In the genomic region with DNA sequence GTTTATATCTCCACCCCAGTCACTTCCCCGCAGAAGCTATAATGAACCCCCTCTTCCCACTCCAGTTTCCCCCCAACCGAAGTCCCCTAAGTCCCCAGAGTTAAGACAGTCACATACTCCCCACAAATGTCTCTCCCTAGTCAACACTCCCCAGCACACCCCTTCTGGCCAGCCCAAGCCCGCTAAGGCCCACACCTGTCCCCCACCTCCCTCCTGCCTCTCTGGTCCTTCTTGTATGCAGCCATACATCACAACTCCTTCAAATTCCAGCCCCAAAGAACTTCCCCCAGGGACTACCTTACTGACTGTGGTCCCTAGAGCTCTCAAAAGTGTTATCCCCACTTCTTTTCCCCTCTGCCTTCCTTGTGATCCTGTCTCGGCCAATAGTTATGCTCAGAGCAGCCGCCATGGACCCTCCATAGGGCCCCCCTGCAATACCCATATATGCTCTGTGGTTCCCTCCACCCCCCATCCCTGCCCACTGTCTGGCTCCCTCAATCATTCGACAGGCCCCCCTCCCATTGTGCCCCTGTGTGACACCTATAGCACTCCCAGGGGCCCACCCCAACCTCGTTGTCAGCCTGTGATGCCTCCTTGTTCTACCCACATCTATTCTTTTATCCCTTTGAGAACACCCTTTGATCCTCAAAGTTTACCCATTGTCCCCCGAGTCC, we compare ENCODE assay signal across 13 cellular contexts. TPM values are rescaled to one million over a fixed set of nuclear protein-coding genes. Genes with fewer than 3 reads are reported as not detected.
DNase-seq lines count a peak whose midpoint lies in the region; ATAC-seq lines count a peak whose summit lies in the region.
"Had no signal": no experiment of that assay in that cellular context is flagged by ENCODE, and none has a peak within 500 bp of the region (broad histone marks: within the 10 kb centered on the region; RNA-seq: fewer than 3 reads in every experiment).

No MANE protein-coding gene starts in this region.

- no peak overlapping the region for H3K4me3 ChIP-seq in effector memory CD4-positive, alpha-beta T cell (ENCODE audit: insufficient read depth, low read depth, low read length, poor library complexity, severe bottlenecking)
- no peak overlapping the region for H3K4me3 ChIP-seq in skeletal muscle satellite cell (ENCODE audit: low read length)
- H3K4me3 ChIP-seq: SJSA1 had no signal

- intact Hi-C loops in activated naive CD4-positive, alpha-beta T cell treated with anti-CD3 and anti-CD28 coated beads for 36 hours (cut with micrococcal nuclease), result loop anchor here (5.0 to 10.0 kb wide), 2 partner anchors 308 to 969 kb away; partner anchors contain the start of gene STIL

- H3K27ac Mint-ChIP-seq in activated naive CD4-positive, alpha-beta T cell treated with anti-CD3 and anti-CD28 coated beads for 36 hours, result peak overlapping the region; percentile 100
- peak overlapping the region; percentile 9 to 98 for H3K27ac Mint-ChIP-seq in T-cell

- peaks cover 27% of the 10 kb centered on the region for H3K36me3 ChIP-seq in effector memory CD4-positive, alpha-beta T cell (ENCODE audit: control insufficient read depth, insufficient read depth, low read length)
- peaks cover 32% of the 10 kb centered on the region for H3K36me3 ChIP-seq in skeletal muscle satellite cell (ENCODE audit: insufficient read depth, low read length)

- H3K27me3 ChIP-seq in effector memory CD4-positive, alpha-beta T cell (replicated peaks; ENCODE audit: control insufficient read depth, insufficient read depth, low read length, poor library complexity, severe bottlenecking), result no peaks in the 10 kb centered on the region
- H3K27me3 ChIP-seq in skeletal muscle satellite cell (ENCODE audit: control insufficient read depth, insufficient read depth, low read length), result no peaks in the 10 kb centered on the region
- H3K27me3 ChIP-seq: SJSA1 had no signal

- POLR2A ChIA-PET in T-cell (lab: Charles Lee), result no interaction called here

- H3K27me3 Mint-ChIP-seq in activated naive CD4-positive, alpha-beta T cell treated with anti-CD3 and anti-CD28 coated beads for 36 hours (ENCODE audit: low read depth), result no peaks in the 10 kb centered on the region
- no peaks in the 10 kb centered on the region for H3K27me3 Mint-ChIP-seq in T-cell

- no peak for DNase-seq in activated naive CD4-positive, alpha-beta T cell treated with anti-CD3 and anti-CD28 coated beads for 36 hours
- no peak for DNase-seq in activated naive CD4-positive, alpha-beta T cell (lab: John Stamatoyannopoulos, UW)
- no peak for DNase-seq in T-cell
- DNase-seq in effector memory CD4-positive, alpha-beta T cell, result no peak
- no peak for DNase-seq in H4 (ENCODE audit: low spot score)
- no peak for DNase-seq in cerebellum (ENCODE audit: low spot score)
- DNase-seq in dermis blood vessel endothelial cell, result no peak
- DNase-seq: NCI-H1694 treated with DMSO at 0.1 percent for 48 hours, NCI-H774 had no signal

- H3K9me3 Mint-ChIP-seq in activated naive CD4-positive, alpha-beta T cell treated with anti-CD3 and anti-CD28 coated beads for 36 hours, result no peaks in the 10 kb centered on the region
- no peaks in the 10 kb centered on the region for H3K9me3 Mint-ChIP-seq in T-cell

- H3K9me3 ChIP-seq in effector memory CD4-positive, alpha-beta T cell (ENCODE audit: control insufficient read depth, low read length), result no peaks in the 10 kb centered on the region
- no peaks in the 10 kb centered on the region for H3K9me3 ChIP-seq in skeletal muscle satellite cell (replicated peaks; ENCODE audit: low read length)
- H3K9me3 ChIP-seq: SJSA1 had no signal

- H3K4me2 ChIP-seq in skeletal muscle satellite cell (ENCODE audit: low read length), result peak overlapping the region; percentile 91

- H3K36me3 Mint-ChIP-seq in activated naive CD4-positive, alpha-beta T cell treated with anti-CD3 and anti-CD28 coated beads for 36 hours (ENCODE audit: low read depth), result peaks cover 51% of the 10 kb centered on the region
- H3K36me3 Mint-ChIP-seq in T-cell, result peaks cover 22% of the 10 kb centered on the region

- peak overlapping the region; percentile 23 for H3K9ac ChIP-seq in skeletal muscle satellite cell (ENCODE audit: low read depth, low read length)
- H3K9ac ChIP-seq: parathyroid adenoma had no signal

- peaks cover 59% of the 10 kb centered on the region for H3K4me1 Mint-ChIP-seq in activated naive CD4-positive, alpha-beta T cell treated with anti-CD3 and anti-CD28 coated beads for 36 hours (ENCODE audit: low read depth)
- peaks cover 47 to 54% (median 48%) of the 10 kb centered on the region in 3 donors for H3K4me1 Mint-ChIP-seq in T-cell

- H3K4me3 Mint-ChIP-seq in activated naive CD4-positive, alpha-beta T cell treated with anti-CD3 and anti-CD28 coated beads for 36 hours, result peak overlapping the region; percentile 99
- peak overlapping the region; percentile 93 to 100 (median 99) for H3K4me3 Mint-ChIP-seq in T-cell

- ATAC-seq in T-cell (replicated peaks in 1 of 4), result no peak

- CTCF ChIA-PET in activated naive CD4-positive, alpha-beta T cell treated with anti-CD3 and anti-CD28 coated beads for 36 hours (lab: Charles Lee), result interaction anchor here (0.5 kb wide), 1 partner anchor 306 kb away, joined by 4 read pairs; no protein-coding TSS in a partner anchor
- CTCF ChIA-PET in T-cell (lab: Charles Lee), result interaction anchor here (0.5 to 1.6 kb wide), 3 partner anchors 39 to 96 kb away, joined by 3 to 6 read pairs (median 6); partner anchors contain the start of genes LRRC41 (in 1 of the 2) and UQCRH (in 1 of the 2)

- H3K4me1 ChIP-seq in effector memory CD4-positive, alpha-beta T cell (ENCODE audit: control insufficient read depth, insufficient read depth, low read length, poor library complexity, severe bottlenecking), result peaks cover 9% of the 10 kb centered on the region
- H3K4me1 ChIP-seq in skeletal muscle satellite cell (ENCODE audit: control insufficient read depth, insufficient read depth, low read length), result peaks cover 18% of the 10 kb centered on the region
- H3K4me1 ChIP-seq: parathyroid adenoma had no signal

- peak overlapping the region; percentile 9 for H3K27ac ChIP-seq in effector memory CD4-positive, alpha-beta T cell (ENCODE audit: insufficient read depth, low read length, poor library complexity, severe bottlenecking)
- H3K27ac ChIP-seq: parathyroid adenoma, SJSA1 had no signal

RNA-seq across cellular contexts. Expression of gene NSUN4, which starts 2.2 kb away (rescaled TPM):
- 10 to 100 TPM; 33.6 to 37.8 TPM for total RNA-seq in activated naive CD4-positive, alpha-beta T cell treated with anti-CD3 and anti-CD28 coated beads for 36 hours
- total RNA-seq in T-cell (10 to 100 TPM; 24.4 to 29.3 (median 25.0) TPM), cerebellum (12.9 TPM), dermis blood vessel endothelial cell (17.5 and 22.5 TPM in 2 replicates)
- total RNA-seq in skeletal muscle satellite cell (2012; rRNA removed), result 16.2 TPM in 2 replicates
- total RNA-seq in H4 (2014; rRNA removed; shearing (Covaris generic)), result 15.0 and 17.1 TPM in 2 replicates

RNA-seq across cellular contexts. Expression of gene UQCRH, which starts 39.3 kb away (rescaled TPM):
- total RNA-seq in activated naive CD4-positive, alpha-beta T cell treated with anti-CD3 and anti-CD28 coated beads for 36 hours, result 100 to 1,000 TPM; 403 to 409 TPM
- total RNA-seq in T-cell, result 100 to 1,000 TPM in 4 of 5 donors, 10 to 100 TPM in 1; 96.3 to 141 (median 127) TPM
- total RNA-seq in skeletal muscle satellite cell (2012; rRNA removed), result 507 and 552 TPM in 2 replicates
- total RNA-seq in H4 (2014; rRNA removed; shearing (Covaris generic)), result 1,107 and 1,124 TPM in 2 replicates
- 177 TPM for total RNA-seq in cerebellum
- total RNA-seq in dermis blood vessel endothelial cell, result 236 and 706 TPM in 2 replicates

RNA-seq across cellular contexts. Expression of gene LRRC41, which starts 39.4 kb away (rescaled TPM):
- 10 to 100 TPM; 28.0 to 29.8 TPM for total RNA-seq in activated naive CD4-positive, alpha-beta T cell treated with anti-CD3 and anti-CD28 coated beads for 36 hours
- 10 to 100 TPM; 31.4 to 35.3 (median 34.6) TPM for total RNA-seq in T-cell
- 84.5 and 93.8 TPM in 2 replicates for total RNA-seq in skeletal muscle satellite cell (2012; rRNA removed)
- total RNA-seq in H4 (2014; rRNA removed; shearing (Covaris generic)), result 65.0 and 88.5 TPM in 2 replicates
- total RNA-seq in cerebellum, result 50.8 TPM
- total RNA-seq in dermis blood vessel endothelial cell, result 76.6 and 85.2 TPM in 2 replicates

RNA-seq across cellular contexts. Expression of gene FAAH, which starts 51.3 kb away (rescaled TPM):
- total RNA-seq in activated naive CD4-positive, alpha-beta T cell treated with anti-CD3 and anti-CD28 coated beads for 36 hours, result 1 to 10 TPM; 3.8 to 4.8 TPM
- total RNA-seq in T-cell (10 to 100 TPM in 2 of 5 donors, 1 to 10 TPM in 3; 5.9 to 10.4 (median 9.5) TPM), cerebellum (19.0 TPM), dermis blood vessel endothelial cell (1.0 and 2.6 TPM in 2 replicates)
- 0.22 and 0.25 TPM in 2 replicates for total RNA-seq in skeletal muscle satellite cell (2012; rRNA removed)
- total RNA-seq in H4 (2014; rRNA removed; shearing (Covaris generic)), result 0.64 and 2.0 TPM in 2 replicates
- total RNA-seq: G401 had no signal
